ENCODE assay signal across 21 cellular contexts in genomic region chr3:159593927-159594605, GRCh38.
"Had no signal": no experiment of that assay in that cellular context is flagged by ENCODE, and none has a peak within 500 bp of the region (broad histone marks: within the 10 kb centered on the region; RNA-seq: fewer than 3 reads in every experiment).

No MANE protein-coding gene starts in this region.

- DNase-seq: activated B cell treated with CpG ODN at 0.5 μM for 24 hours; activated CD4-positive, alpha-beta T cell treated with anti-CD3 and anti-CD28 coated beads for 48 hours; activated CD8-positive, alpha-beta T cell treated with anti-CD3 and anti-CD28 coated beads for 36 hours; activated gamma-delta T cell; activated T-cell treated with anti-CD3 and anti-CD28 coated beads, Interleukin-2, amount 50 U/mL, for 4 hours; amniotic stem cell; central memory CD4-positive, alpha-beta T cell; colonic mucosa; effector CD8-positive, alpha-beta T cell; foreskin keratinocyte; heart left ventricle; left colon; midbrain; sigmoid colon; spleen; stimulated activated naive CD8-positive, alpha-beta T cell treated with anti-CD3 and anti-CD28 coated beads, Interleukin-15, amount 100 ng/mL, for 72 hours had no signal

- H3K36me3 ChIP-seq: colonic mucosa, heart left ventricle, sigmoid colon, spleen had no signal

- H3K36me3 Mint-ChIP-seq: activated naive CD8-positive, alpha-beta T cell; type B pancreatic cell had no signal

- H3K4me1 ChIP-seq: colonic mucosa, foreskin keratinocyte, sigmoid colon had no signal

- H3K27ac ChIP-seq: colonic mucosa, foreskin keratinocyte, heart left ventricle, sigmoid colon had no signal

- H3K4me3 Mint-ChIP-seq: activated B cell treated with CpG ODN at 0.5 μM for 24 hours; activated CD8-positive, alpha-beta T cell treated with anti-CD3 and anti-CD28 coated beads for 36 hours; activated naive CD8-positive, alpha-beta T cell; activated T-cell treated with anti-CD3 and anti-CD28 coated beads, Interleukin-2, amount 50 U/mL, for 4 hours; neural crest cell; stimulated activated naive CD8-positive, alpha-beta T cell treated with anti-CD3 and anti-CD28 coated beads, Interleukin-15, amount 100 ng/mL, for 72 hours; T-helper 1 cell treated with Interleukin-12 subunit alpha and Interleukin-12 subunit beta and Interleukin-4 antibody, amounts not matched to agents 30 μg/mL and 1 μg/mL, for 36 hours; type B pancreatic cell had no signal

- H3K27ac Mint-ChIP-seq: activated B cell treated with CpG ODN at 0.5 μM for 24 hours; activated CD8-positive, alpha-beta T cell treated with anti-CD3 and anti-CD28 coated beads for 36 hours; activated naive CD8-positive, alpha-beta T cell; stimulated activated naive CD8-positive, alpha-beta T cell treated with anti-CD3 and anti-CD28 coated beads, Interleukin-15, amount 100 ng/mL, for 72 hours; T-helper 1 cell treated with Interleukin-12 subunit alpha and Interleukin-12 subunit beta and Interleukin-4 antibody, amounts not matched to agents 30 μg/mL and 1 μg/mL, for 36 hours; type B pancreatic cell had no signal

- H3K4me1 Mint-ChIP-seq: activated B cell treated with CpG ODN at 0.5 μM for 24 hours; stimulated activated naive CD8-positive, alpha-beta T cell treated with anti-CD3 and anti-CD28 coated beads, Interleukin-15, amount 100 ng/mL, for 72 hours had no signal

- H3K4me3 ChIP-seq: colonic mucosa, heart left ventricle, lung, sigmoid colon, spleen had no signal

- H3K9me3 ChIP-seq: colonic mucosa, sigmoid colon had no signal

- H3K27me3 Mint-ChIP-seq: activated B cell treated with CpG ODN at 0.5 μM for 24 hours; activated CD8-positive, alpha-beta T cell treated with anti-CD3 and anti-CD28 coated beads for 36 hours; stimulated activated naive CD8-positive, alpha-beta T cell treated with anti-CD3 and anti-CD28 coated beads, Interleukin-15, amount 100 ng/mL, for 72 hours had no signal
